In genomic region chr10:133325761-133326463, GRCh38 we compare ENCODE assay signal across 11 cellular contexts. TPM values are rescaled to one million over a fixed set of nuclear protein-coding genes. Genes with fewer than 3 reads are reported as not detected.
A peak's percentile ranks its signal among the peaks of the same experiment; 100 is the strongest.
DNase-seq lines count a peak whose midpoint lies in the region; FAIRE-seq and TF ChIP-seq lines count a peak whose summit lies in the region.
"Had no signal": no experiment of that assay in that cellular context is flagged by ENCODE, and none has a peak within 500 bp of the region (broad histone marks: within the 10 kb centered on the region; RNA-seq: fewer than 3 reads in every experiment).

No MANE protein-coding gene starts in this region.

- intact Hi-C loops in A673 (cut with micrococcal nuclease; ENCODE audit: unreplicated experiment) (loop anchor here (5.0 kb wide), 1 partner anchor 196 kb away; no protein-coding TSS in a partner anchor), adrenal gland (cut with DNase I) (no loop called here), CD14-positive monocyte (cut with micrococcal nuclease) (loop anchor here (5.0 to 10.0 kb wide), 4 partner anchors 181 to 361 kb away; partner anchors contain the start of gene CYP2E1 (in 1 of the 2))

- no peaks in the 10 kb centered on the region for H3K79me1 ChIP-seq in H1 (ENCODE audit: low read depth, low read length)

- H3K4me3 ChIP-seq in A673 (ENCODE audit: low read depth, low read length, poor library complexity, severe bottlenecking) (peak overlapping the region; percentile 56), H1 (ENCODE audit: extremely low read depth in 1 of 4, insufficient read depth in 2 of 4, low read depth in 3 of 4, low read length in 4 of 4) (peak overlapping the region; percentile 45 to 69 (median 52)), adrenal gland (peak overlapping the region in 1 of 4 donors; percentile 53)

- no peak overlapping the region for H3K56ac ChIP-seq in H1 (replicated peaks; ENCODE audit: insufficient read length, low read depth, low read length)

- H3K27ac Mint-ChIP-seq in IgD-negative memory B cell (peak overlapping the region in 1 of 3 donors; percentile 39), nephron progenitor cell (no peak overlapping the region), HFFc6 (no peak overlapping the region), CD14-positive monocyte (no peak overlapping the region)

- CTCF ChIA-PET in A673 (lab: Charles Lee) (no interaction called here), H1 (lab: Charles Lee; ENCODE audit: partially characterized antibody) (interaction anchor here (1.4 kb wide), 1 partner anchor 25 kb away, joined by 3 read pairs; no protein-coding TSS in a partner anchor)

- H2BK12ac ChIP-seq in H1 (ENCODE audit: low read depth, low read length): no peak overlapping the region

- no peak for FAIRE-seq in H1 (lab: Jason Lieb, UNC)
- FAIRE-seq: G401.6 had no signal

- H3K23me2 ChIP-seq in H1 (ENCODE audit: low read depth, low read length): peaks cover 6% of the 10 kb centered on the region; the same call in 1 of the 2 replicates

- POLR2A ChIA-PET in A673 (lab: Charles Lee; ENCODE audit: low non-redundant PET) (no interaction called here), H1 (lab: Charles Lee; ENCODE audit: partially characterized antibody) (interaction anchor here (1.6 kb wide), 1 partner anchor 12 kb away, joined by 5 read pairs; no protein-coding TSS in a partner anchor)

- H3K4me1 Mint-ChIP-seq in IgD-negative memory B cell (peaks cover 5 to 13% (median 11%) of the 10 kb centered on the region in 3 donors), nephron progenitor cell (peaks cover 21% of the 10 kb centered on the region), HFFc6 (ENCODE audit: low read depth) (peaks cover 16% of the 10 kb centered on the region; the same call in 1 of the 2 replicates), CD14-positive monocyte (peaks cover 2% of the 10 kb centered on the region)

- DNase-seq in A673 (ENCODE audit: low spot score) (no peak), H1 (ENCODE audit: low read depth in 1 of 2, low spot score in 2 of 2) (peak in 1 of 2 experiments; percentile 65), nephron progenitor cell (peak; percentile 60), adrenal gland (no peak), HFFc6 (no peak), EL (no peak), CD14-positive monocyte (ENCODE audit: low spot score) (no peak)
- DNase-seq: left colon, NCI-H446 had no signal

- H3K4ac ChIP-seq in H1 (replicated peaks; ENCODE audit: insufficient read length, low read depth, low read length): no peak overlapping the region

- TF ChIP-seq RAD21 in H1 (IDR thresholded peaks at IDR 0.05 in 1 of 2, conservative IDR thresholded peaks at IDR 0.05 in 1 of 2; ENCODE audit: low read depth in 2 of 2, low read length in 2 of 2): no peak

- no peaks in the 10 kb centered on the region for H3K36me3 ChIP-seq in A673 (ENCODE audit: insufficient read depth, low read length, poor library complexity, severe bottlenecking)
- H3K36me3 ChIP-seq in H1 (ENCODE audit: control insufficient read depth in 2 of 4, insufficient read depth in 4 of 4, low read length in 3 of 4): no peaks in the 10 kb centered on the region
- no peaks in the 10 kb centered on the region for H3K36me3 ChIP-seq in adrenal gland (replicated peaks in 1 of 2)

- no peaks in the 10 kb centered on the region for H3K36me3 Mint-ChIP-seq in IgD-negative memory B cell
- no peaks in the 10 kb centered on the region for H3K36me3 Mint-ChIP-seq in nephron progenitor cell (ENCODE audit: low read depth)
- H3K36me3 Mint-ChIP-seq in HFFc6 (ENCODE audit: low read depth): no peaks in the 10 kb centered on the region
- no peaks in the 10 kb centered on the region for H3K36me3 Mint-ChIP-seq in CD14-positive monocyte

- H3K9me3 ChIP-seq in A673 (ENCODE audit: low read depth, low read length, poor library complexity, severe bottlenecking): no peaks in the 10 kb centered on the region
- peaks cover 0 to under 1% of the 10 kb centered on the region in 2 experiments; a peak in 1 of 4 replicates for H3K9me3 ChIP-seq in H1 (ENCODE audit: insufficient read depth in 2 of 2, low read depth in 1 of 2, low read length in 1 of 2)
- no peaks in the 10 kb centered on the region for H3K9me3 ChIP-seq in adrenal gland (replicated peaks in 1 of 3)

- H3K23ac ChIP-seq in H1 (ENCODE audit: insufficient read length): no peak overlapping the region

- H3K9me3 Mint-ChIP-seq in IgD-negative memory B cell (no peaks in the 10 kb centered on the region), nephron progenitor cell (peaks cover 7% of the 10 kb centered on the region), HFFc6 (peaks cover 6% of the 10 kb centered on the region; the same call in 1 of the 2 replicates), CD14-positive monocyte (peaks cover 0 to 20% (median 10%) of the 10 kb centered on the region in 7 donors)

- H3K27me3 Mint-ChIP-seq in IgD-negative memory B cell: peaks cover 25% of the 10 kb centered on the region
- peaks cover 59% of the 10 kb centered on the region for H3K27me3 Mint-ChIP-seq in nephron progenitor cell (ENCODE audit: low read depth, poor library complexity)
- H3K27me3 Mint-ChIP-seq in HFFc6 (ENCODE audit: insufficient read depth): peaks cover 17% of the 10 kb centered on the region
- H3K27me3 Mint-ChIP-seq in CD14-positive monocyte (ENCODE audit: low read depth in 3 of 3): peaks cover 51 to 76% (median 62%) of the 10 kb centered on the region in 3 donors

- TF ChIP-seq POLR2A in H1 (IDR thresholded peaks at IDR 0.05; ENCODE audit: control extremely low read depth in 1 of 2, low read depth in 2 of 2, low read length in 2 of 2): no peak
- TF ChIP-seq POLR2A in adrenal gland (IDR thresholded peaks at IDR 0.05): no peak

- no TSS peak for BruUV-seq in A673 (replicated peaks; lab: Mats Ljungman, UMichigan)

- peak overlapping the region in 1 of 4 experiments; percentile 65; a peak in 1 of 7 replicates for H3K9ac ChIP-seq in H1 (replicated peaks in 1 of 4; ENCODE audit: extremely low read depth in 1 of 4, low read depth in 3 of 4, low read length in 3 of 4)

- H4K20me1 ChIP-seq in H1 (replicated peaks in 1 of 2; ENCODE audit: control insufficient read depth in 1 of 2, insufficient read depth in 2 of 2, low read length in 2 of 2): peaks cover 0 to 2% of the 10 kb centered on the region in 2 experiments

- 12% methylated on average over 49 of the region's 66 CpGs; no CpG with 5 or more reads in 1 of the 2 experiments for WGBS in H1 (ENCODE audit: extremely low coverage in 1 of 2, insufficient coverage in 1 of 2, insufficient read length in 1 of 2, insufficient replicate concordance in 2 of 2, low coverage in 1 of 2, low lambda C conversion rate in 2 of 2, missing lambda C conversion rate in 1 of 2), 2 experiments
- WGBS in adrenal gland, 4 donors: 7 to 44% (median 17%) methylated on average over 9 to 65 of the region's 66 CpGs

- H2BK5ac ChIP-seq in H1 (ENCODE audit: low read depth, low read length): no peak overlapping the region

- H3K4me3 Mint-ChIP-seq in IgD-negative memory B cell (peak overlapping the region; percentile 8 to 70 (median 39)), nephron progenitor cell (peak overlapping the region; percentile 80), HFFc6 (no peak overlapping the region), CD14-positive monocyte (peak overlapping the region in 1 of 2 donors; percentile 81)

- no peak overlapping the region for H2BK20ac ChIP-seq in H1 (ENCODE audit: low read length)

- no peak overlapping the region for H2AK5ac ChIP-seq in H1 (ENCODE audit: low read depth, low read length)

- no peaks in the 10 kb centered on the region for H3K79me2 ChIP-seq in H1 (ENCODE audit: control insufficient read depth in 1 of 2, insufficient read depth in 2 of 2, low read length in 2 of 2)

- no peak overlapping the region for H4K91ac ChIP-seq in H1 (replicated peaks; ENCODE audit: insufficient read length, low read length)

- H4K5ac ChIP-seq in H1 (ENCODE audit: insufficient read length, low read depth, low read length): no peak overlapping the region

- H3K4me2 ChIP-seq in H1 (ENCODE audit: insufficient read depth in 1 of 2, low read depth in 2 of 2, low read length in 2 of 2): peak overlapping the region; percentile 85 to 89

- H3K14ac ChIP-seq in H1 (ENCODE audit: insufficient read length): no peak overlapping the region

- H3K18ac ChIP-seq in H1 (ENCODE audit: extremely low read depth, low read length): no peak overlapping the region; the same call in 1 of the 2 replicates

- H3K27me3 ChIP-seq in A673 (replicated peaks; ENCODE audit: insufficient read depth, low read depth, low read length, poor library complexity) (peaks cover 15% of the 10 kb centered on the region), H1 (replicated peaks in 1 of 4; ENCODE audit: control insufficient read depth in 3 of 4, extremely low read depth in 1 of 4, insufficient read depth in 3 of 4, low read length in 3 of 4) (peaks cover 17 to 55% (median 46%) of the 10 kb centered on the region in 4 experiments), adrenal gland (peaks cover 41% of the 10 kb centered on the region)

- H3K27ac ChIP-seq in A673 (ENCODE audit: low read depth, low read length, poor library complexity, severe bottlenecking) (no peak overlapping the region), H1 (ENCODE audit: low read depth, low read length) (no peak overlapping the region), adrenal gland (peak overlapping the region in 1 of 5 donors; percentile 52)

- 0 out of 2 replicates have a peak overlapping the region, but pooled peaks have one; percentile 57 for H2AFZ ChIP-seq in H1 (ENCODE audit: low read length)

- TF ChIP-seq CTCF in A673 (conservative IDR thresholded peaks at IDR 0.05; ENCODE audit: low read depth, low read length): no peak
- no peak for TF ChIP-seq CTCF in H1 (IDR thresholded peaks at IDR 0.05; ENCODE audit: control extremely low read depth in 1 of 3, insufficient read depth in 1 of 3, low read depth in 1 of 3, low read length in 3 of 3)
- TF ChIP-seq CTCF in nephron progenitor cell (IDR thresholded peaks at IDR 0.05): no peak
- TF ChIP-seq CTCF in adrenal gland (IDR thresholded peaks at IDR 0.05): no peak
- TF ChIP-seq CTCF in HFFc6 (IDR thresholded peaks at IDR 0.05): no peak
- TF ChIP-seq CTCF in CD14-positive monocyte (IDR thresholded peaks at IDR 0.05): no peak

- H2BK120ac ChIP-seq in H1 (replicated peaks; ENCODE audit: low read depth, low read length): no peak overlapping the region

- peak overlapping the region; percentile 36; the same call in 1 of the 2 replicates for H4K8ac ChIP-seq in H1 (ENCODE audit: extremely low read depth, insufficient read depth, low read length)

- 0 out of 2 replicates have a peak overlapping the region, but pooled peaks have one; percentile 29 for H2BK15ac ChIP-seq in H1 (ENCODE audit: low read length)

- no peak for TF ChIP-seq EP300 in H1 (IDR thresholded peaks at IDR 0.05; ENCODE audit: borderline replicate concordance in 1 of 2, low read depth in 2 of 2, low read length in 2 of 2)

- H3K4me1 ChIP-seq in A673 (ENCODE audit: insufficient read depth, low read length, poor library complexity, severe bottlenecking) (peaks cover 15% of the 10 kb centered on the region), H1 (replicated peaks in 1 of 4; ENCODE audit: control insufficient read depth in 3 of 4, insufficient read depth in 4 of 4, low read length in 3 of 4) (peaks cover 0 to 27% (median 6%) of the 10 kb centered on the region in 4 experiments; a peak in 6 of 7 replicates), adrenal gland (replicated peaks in 1 of 2) (peaks cover 0 to 21% of the 10 kb centered on the region in 2 donors)

RNA-seq across cellular contexts. Expression of gene CALY, which starts 10.8 kb away (rescaled TPM):
- total RNA-seq in A673 (2021) (0.57 TPM in 1 of 2 replicates, not detected in the other), adrenal gland (10 to 100 TPM in 2 of 8 donors, 1 to 10 TPM in 2, not detected in 4; 1.4 to 21.5 (median 12.4) TPM)
- polyA plus RNA-seq in IgD-negative memory B cell (not detected), H1 (2011; rRNA removed) (1.5 and 3.2 TPM in 2 replicates), adrenal gland (10 to 100 TPM in 2 of 3 donors, 1 to 10 TPM in 1; 6.0 to 30.7 (median 18.3) TPM), CD14-positive monocyte (not detected)
- total RNA-seq in H1 (2021; fragmentation: NEBNext Ultra II Directional; extraction: Animal tissue kit (Norgen Biotek cat#: 25700)): 1.3 and 1.7 TPM in 2 replicates
- 1.6 TPM for polyA plus RNA-seq in H1 (2011; cell fraction: cytosol; rRNA removed)
- 2.1 TPM for polyA plus RNA-seq in H1 (2011; cell fraction: nucleus; rRNA removed)
- 0.88 to 2.4 TPM (median 1.5 TPM) in 4 replicates for polyA plus RNA-seq in H1 (2012, experiment 1 of 2)
- not detected for polyA plus RNA-seq in H1 (2012, experiment 2 of 2)
- polyA plus RNA-seq in H1 (2013, experiment 1 of 2): 1.7 TPM
- polyA plus RNA-seq in H1 (2013, experiment 2 of 2): 1.3 TPM
- not detected in 2 replicates for polyA minus RNA-seq in H1 (2011; rRNA and poly(A)+ RNA removed)
- polyA minus RNA-seq in H1 (2011; cell fraction: cytosol; rRNA and poly(A)+ RNA removed): not detected
- not detected for polyA minus RNA-seq in H1 (2011; cell fraction: nucleus; rRNA and poly(A)+ RNA removed)
- total RNA-seq in HFFc6 (2021; fragmentation: NEBNext Ultra II Directional; extraction: Animal tissue kit (Norgen Biotek cat#: 25700)): under 1 TPM in 1 of 6 experiments, not detected in 5; 0.31 TPM

RNA-seq across cellular contexts. Expression of gene ZNF511, which starts 17.2 kb away (rescaled TPM):
- 51.8 and 61.4 TPM in 2 replicates for total RNA-seq in A673 (2021)
- 107 TPM for polyA plus RNA-seq in IgD-negative memory B cell
- 64.5 and 71.7 TPM in 2 replicates for total RNA-seq in H1 (2021; fragmentation: NEBNext Ultra II Directional; extraction: Animal tissue kit (Norgen Biotek cat#: 25700))
- 55.4 and 70.5 TPM in 2 replicates for polyA plus RNA-seq in H1 (2011; rRNA removed)
- 50.7 TPM for polyA plus RNA-seq in H1 (2011; cell fraction: cytosol; rRNA removed)
- 74.1 TPM for polyA plus RNA-seq in H1 (2011; cell fraction: nucleus; rRNA removed)
- polyA plus RNA-seq in H1 (2012, experiment 1 of 2): 46.7 to 71.7 TPM (median 59.4 TPM) in 4 replicates
- 86.3 TPM for polyA plus RNA-seq in H1 (2012, experiment 2 of 2)
- polyA plus RNA-seq in H1 (2013, experiment 1 of 2): 42.1 TPM
- 37.2 TPM for polyA plus RNA-seq in H1 (2013, experiment 2 of 2)
- polyA minus RNA-seq in H1 (2011; rRNA and poly(A)+ RNA removed): 25.8 and 35.1 TPM in 2 replicates
- 18.7 TPM for polyA minus RNA-seq in H1 (2011; cell fraction: cytosol; rRNA and poly(A)+ RNA removed)
- polyA minus RNA-seq in H1 (2011; cell fraction: nucleus; rRNA and poly(A)+ RNA removed): 26.4 TPM
- 10 to 100 TPM; 19.6 to 45.4 (median 39.9) TPM for total RNA-seq in adrenal gland
- polyA plus RNA-seq in adrenal gland: 100 to 1,000 TPM in 2 of 3 donors, 10 to 100 TPM in 1; 20.0 to 146 (median 102) TPM
- 10 to 100 TPM; 45.7 to 62.0 (median 52.7) TPM for total RNA-seq in HFFc6 (2021; fragmentation: NEBNext Ultra II Directional; extraction: Animal tissue kit (Norgen Biotek cat#: 25700))
- 100 to 1,000 TPM in 1 of 2 donors, 10 to 100 TPM in 1; 84.7 to 118 TPM for polyA plus RNA-seq in CD14-positive monocyte

RNA-seq across cellular contexts. Expression of gene TUBGCP2, which starts 17.2 kb away (rescaled TPM):
- total RNA-seq in A673 (2021): 72.7 and 75.1 TPM in 2 replicates
- 32.1 TPM for polyA plus RNA-seq in IgD-negative memory B cell
- total RNA-seq in H1 (2021; fragmentation: NEBNext Ultra II Directional; extraction: Animal tissue kit (Norgen Biotek cat#: 25700)): 51.9 and 54.2 TPM in 2 replicates
- polyA plus RNA-seq in H1 (2011; rRNA removed): 34.9 and 43.9 TPM in 2 replicates
- polyA plus RNA-seq in H1 (2011; cell fraction: cytosol; rRNA removed): 37.4 TPM
- polyA plus RNA-seq in H1 (2011; cell fraction: nucleus; rRNA removed): 90.0 TPM
- polyA plus RNA-seq in H1 (2012, experiment 1 of 2): 34.7 to 46.0 TPM (median 39.6 TPM) in 4 replicates
- polyA plus RNA-seq in H1 (2012, experiment 2 of 2): 59.6 TPM
- polyA plus RNA-seq in H1 (2013, experiment 1 of 2): 29.0 TPM
- 30.8 TPM for polyA plus RNA-seq in H1 (2013, experiment 2 of 2)
- 37.1 and 40.7 TPM in 2 replicates for polyA minus RNA-seq in H1 (2011; rRNA and poly(A)+ RNA removed)
- polyA minus RNA-seq in H1 (2011; cell fraction: cytosol; rRNA and poly(A)+ RNA removed): 26.8 TPM
- 44.3 TPM for polyA minus RNA-seq in H1 (2011; cell fraction: nucleus; rRNA and poly(A)+ RNA removed)
- total RNA-seq in adrenal gland: 10 to 100 TPM; 30.9 to 77.8 (median 62.0) TPM
- polyA plus RNA-seq in adrenal gland: 100 to 1,000 TPM in 2 of 3 donors, 10 to 100 TPM in 1; 54.1 to 234 (median 145) TPM
- 10 to 100 TPM; 72.5 to 80.8 (median 77.7) TPM for total RNA-seq in HFFc6 (2021; fragmentation: NEBNext Ultra II Directional; extraction: Animal tissue kit (Norgen Biotek cat#: 25700))
- polyA plus RNA-seq in CD14-positive monocyte: 10 to 100 TPM; 25.9 to 39.3 TPM

RNA-seq across cellular contexts. Expression of gene PRAP1, which starts 21.3 kb away (rescaled TPM):
- total RNA-seq in A673 (2021) (not detected in 2 replicates), adrenal gland (under 1 TPM in 1 of 8 donors, not detected in 7; 0.46 TPM)
- polyA plus RNA-seq in IgD-negative memory B cell (not detected), H1 (2011; rRNA removed) (1.4 and 1.6 TPM in 2 replicates), adrenal gland (under 1 TPM in 2 of 3 donors, not detected in 1; 0.44 to 0.88 TPM), CD14-positive monocyte (not detected)
- 0.61 TPM in 1 of 2 replicates, not detected in the other for total RNA-seq in H1 (2021; fragmentation: NEBNext Ultra II Directional; extraction: Animal tissue kit (Norgen Biotek cat#: 25700))
- polyA plus RNA-seq in H1 (2011; cell fraction: cytosol; rRNA removed): 0.40 TPM
- polyA plus RNA-seq in H1 (2011; cell fraction: nucleus; rRNA removed): 0.91 TPM
- polyA plus RNA-seq in H1 (2012, experiment 1 of 2): 0.72 to 1.2 TPM (median 0.87 TPM) in 4 replicates
- 1.2 TPM for polyA plus RNA-seq in H1 (2012, experiment 2 of 2)
- polyA plus RNA-seq in H1 (2013, experiment 1 of 2): 1.1 TPM
- 1.2 TPM for polyA plus RNA-seq in H1 (2013, experiment 2 of 2)
- polyA minus RNA-seq in H1 (2011; rRNA and poly(A)+ RNA removed): 0.39 TPM in 1 of 2 replicates, not detected in the other
- not detected for polyA minus RNA-seq in H1 (2011; cell fraction: cytosol; rRNA and poly(A)+ RNA removed)
- polyA minus RNA-seq in H1 (2011; cell fraction: nucleus; rRNA and poly(A)+ RNA removed): not detected
- not detected for total RNA-seq in HFFc6 (2021; fragmentation: NEBNext Ultra II Directional; extraction: Animal tissue kit (Norgen Biotek cat#: 25700))

RNA-seq across cellular contexts. Expression of gene FUOM, which starts 31.9 kb away (rescaled TPM):
- total RNA-seq in A673 (2021) (16.0 and 22.3 TPM in 2 replicates), adrenal gland (10 to 100 TPM in 7 of 8 donors, 1 to 10 TPM in 1; 6.9 to 47.9 (median 15.8) TPM)
- polyA plus RNA-seq in IgD-negative memory B cell (37.1 TPM), H1 (2011; rRNA removed) (30.4 and 41.6 TPM in 2 replicates), adrenal gland (10 to 100 TPM in 2 of 3 donors, 1 to 10 TPM in 1; 4.8 to 35.7 (median 22.6) TPM), CD14-positive monocyte (10 to 100 TPM; 39.0 to 56.8 TPM)
- total RNA-seq in H1 (2021; fragmentation: NEBNext Ultra II Directional; extraction: Animal tissue kit (Norgen Biotek cat#: 25700)): 21.1 and 22.0 TPM in 2 replicates
- polyA plus RNA-seq in H1 (2011; cell fraction: cytosol; rRNA removed): 34.4 TPM
- polyA plus RNA-seq in H1 (2011; cell fraction: nucleus; rRNA removed): 40.7 TPM
- polyA plus RNA-seq in H1 (2012, experiment 1 of 2): 14.1 to 21.4 TPM (median 19.5 TPM) in 4 replicates
- 31.3 TPM for polyA plus RNA-seq in H1 (2012, experiment 2 of 2)
- polyA plus RNA-seq in H1 (2013, experiment 1 of 2): 26.0 TPM
- polyA plus RNA-seq in H1 (2013, experiment 2 of 2): 24.2 TPM
- 3.3 and 4.7 TPM in 2 replicates for polyA minus RNA-seq in H1 (2011; rRNA and poly(A)+ RNA removed)
- 13.8 TPM for polyA minus RNA-seq in H1 (2011; cell fraction: cytosol; rRNA and poly(A)+ RNA removed)
- polyA minus RNA-seq in H1 (2011; cell fraction: nucleus; rRNA and poly(A)+ RNA removed): 49.8 TPM
- total RNA-seq in HFFc6 (2021; fragmentation: NEBNext Ultra II Directional; extraction: Animal tissue kit (Norgen Biotek cat#: 25700)): 1 to 10 TPM in 5 of 6 experiments, under 1 TPM in 1; 0.55 to 8.9 (median 7.8) TPM

Comparison
In these comparisons a context has a peak if more than half of its experiments do, and no peak if none do; other contexts are left out.
1. intact Hi-C loops: an anchor here in A673 (5.0 kb wide) and CD14-positive monocyte (5.0 to 10.0 kb wide); none called in adrenal gland.